Comparison of ENCODE assay signal across 1 cellular context in the genomic region with DNA sequence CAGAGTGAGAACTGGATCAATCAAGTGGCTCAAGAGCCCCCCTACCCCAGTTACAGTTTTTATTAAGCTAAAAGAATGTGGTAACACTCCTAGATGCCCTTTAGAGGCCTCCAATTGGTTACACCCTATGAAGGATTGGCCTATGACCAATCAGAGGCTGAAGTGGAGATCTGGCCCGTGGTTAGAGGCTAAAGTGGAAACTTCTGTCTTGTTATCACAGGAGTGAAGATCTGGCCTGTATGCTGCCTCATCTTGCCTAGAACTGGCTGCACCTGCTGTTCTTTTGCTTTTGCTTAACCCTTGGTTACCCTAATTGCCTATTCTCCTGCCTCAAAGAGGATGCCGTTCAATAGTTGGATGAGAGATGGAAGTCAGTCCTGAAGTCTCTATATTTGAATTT.
TF ChIP-seq lines count a peak whose summit lies in the region.

No MANE protein-coding gene starts in this region.

TF ChIP-seq in GM23338, 12 proteins besides CTCF, POLR2A, EP300 and RAD21 (continued from another document):
- TF ChIP-seq ZNF331 (CRISPR knock-in tag; IDR thresholded peaks at IDR 0.05; ENCODE audit: low read depth) (no peak), POLR2AphosphoS5 (IDR thresholded peaks at IDR 0.05; ENCODE audit: low read depth) (no peak), STAT1 (IDR thresholded peaks at IDR 0.05; ENCODE audit: unreplicated experiment) (no peak), JUNB (IDR thresholded peaks at IDR 0.05; ENCODE audit: unreplicated experiment) (no peak), ZNF114 (CRISPR knock-in tag; IDR thresholded peaks at IDR 0.05) (no peak)
- TF ChIP-seq, protein P1, sequence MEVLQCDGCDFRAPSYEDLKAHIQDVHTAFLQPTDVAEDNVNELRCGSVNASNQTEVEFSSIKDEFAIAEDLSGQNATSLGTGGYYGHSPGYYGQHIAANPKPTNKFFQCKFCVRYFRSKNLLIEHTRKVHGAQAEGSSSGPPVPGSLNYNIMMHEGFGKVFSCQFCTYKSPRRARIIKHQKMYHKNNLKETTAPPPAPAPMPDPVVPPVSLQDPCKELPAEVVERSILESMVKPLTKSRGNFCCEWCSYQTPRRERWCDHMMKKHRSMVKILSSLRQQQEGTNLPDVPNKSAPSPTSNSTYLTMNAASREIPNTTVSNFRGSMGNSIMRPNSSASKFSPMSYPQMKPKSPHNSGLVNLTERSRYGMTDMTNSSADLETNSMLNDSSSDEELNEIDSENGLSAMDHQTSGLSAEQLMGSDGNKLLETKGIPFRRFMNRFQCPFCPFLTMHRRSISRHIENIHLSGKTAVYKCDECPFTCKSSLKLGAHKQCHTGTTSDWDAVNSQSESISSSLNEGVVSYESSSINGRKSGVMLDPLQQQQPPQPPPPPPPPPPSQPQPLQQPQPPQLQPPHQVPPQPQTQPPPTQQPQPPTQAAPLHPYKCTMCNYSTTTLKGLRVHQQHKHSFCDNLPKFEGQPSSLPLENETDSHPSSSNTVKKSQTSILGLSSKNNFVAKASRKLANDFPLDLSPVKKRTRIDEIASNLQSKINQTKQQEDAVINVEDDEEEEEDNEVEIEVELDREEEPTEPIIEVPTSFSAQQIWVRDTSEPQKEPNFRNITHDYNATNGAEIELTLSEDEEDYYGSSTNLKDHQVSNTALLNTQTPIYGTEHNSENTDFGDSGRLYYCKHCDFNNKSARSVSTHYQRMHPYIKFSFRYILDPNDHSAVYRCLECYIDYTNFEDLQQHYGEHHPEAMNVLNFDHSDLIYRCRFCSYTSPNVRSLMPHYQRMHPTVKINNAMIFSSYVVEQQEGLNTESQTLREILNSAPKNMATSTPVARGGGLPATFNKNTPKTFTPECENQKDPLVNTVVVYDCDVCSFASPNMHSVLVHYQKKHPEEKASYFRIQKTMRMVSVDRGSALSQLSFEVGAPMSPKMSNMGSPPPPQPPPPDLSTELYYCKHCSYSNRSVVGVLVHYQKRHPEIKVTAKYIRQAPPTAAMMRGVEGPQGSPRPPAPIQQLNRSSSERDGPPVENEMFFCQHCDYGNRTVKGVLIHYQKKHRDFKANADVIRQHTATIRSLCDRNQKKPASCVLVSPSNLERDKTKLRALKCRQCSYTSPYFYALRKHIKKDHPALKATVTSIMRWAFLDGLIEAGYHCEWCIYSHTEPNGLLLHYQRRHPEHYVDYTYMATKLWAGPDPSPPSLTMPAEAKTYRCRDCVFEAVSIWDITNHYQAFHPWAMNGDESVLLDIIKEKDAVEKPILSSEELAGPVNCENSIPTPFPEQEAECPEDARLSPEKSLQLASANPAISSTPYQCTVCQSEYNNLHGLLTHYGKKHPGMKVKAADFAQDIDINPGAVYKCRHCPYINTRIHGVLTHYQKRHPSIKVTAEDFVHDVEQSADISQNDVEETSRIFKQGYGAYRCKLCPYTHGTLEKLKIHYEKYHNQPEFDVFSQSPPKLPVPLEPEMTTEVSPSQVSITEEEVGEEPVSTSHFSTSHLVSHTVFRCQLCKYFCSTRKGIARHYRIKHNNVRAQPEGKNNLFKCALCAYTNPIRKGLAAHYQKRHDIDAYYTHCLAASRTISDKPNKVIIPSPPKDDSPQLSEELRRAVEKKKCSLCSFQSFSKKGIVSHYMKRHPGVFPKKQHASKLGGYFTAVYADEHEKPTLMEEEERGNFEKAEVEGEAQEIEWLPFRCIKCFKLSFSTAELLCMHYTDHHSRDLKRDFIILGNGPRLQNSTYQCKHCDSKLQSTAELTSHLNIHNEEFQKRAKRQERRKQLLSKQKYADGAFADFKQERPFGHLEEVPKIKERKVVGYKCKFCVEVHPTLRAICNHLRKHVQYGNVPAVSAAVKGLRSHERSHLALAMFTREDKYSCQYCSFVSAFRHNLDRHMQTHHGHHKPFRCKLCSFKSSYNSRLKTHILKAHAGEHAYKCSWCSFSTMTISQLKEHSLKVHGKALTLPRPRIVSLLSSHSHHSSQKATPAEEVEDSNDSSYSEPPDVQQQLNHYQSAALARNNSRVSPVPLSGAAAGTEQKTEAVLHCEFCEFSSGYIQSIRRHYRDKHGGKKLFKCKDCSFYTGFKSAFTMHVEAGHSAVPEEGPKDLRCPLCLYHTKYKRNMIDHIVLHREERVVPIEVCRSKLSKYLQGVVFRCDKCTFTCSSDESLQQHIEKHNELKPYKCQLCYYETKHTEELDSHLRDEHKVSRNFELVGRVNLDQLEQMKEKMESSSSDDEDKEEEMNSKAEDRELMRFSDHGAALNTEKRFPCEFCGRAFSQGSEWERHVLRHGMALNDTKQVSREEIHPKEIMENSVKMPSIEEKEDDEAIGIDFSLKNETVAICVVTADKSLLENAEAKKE (CRISPR knock-in tag; IDR thresholded peaks at IDR 0.05) = no peak
TF ChIP-seq in GM23338: peak in this region for 0.
